In genomic region chr6:87376643-87377042, GRCh38 we compare ENCODE assay signal across 3 cellular contexts. TPM values are rescaled to one million over a fixed set of nuclear protein-coding genes. Genes with fewer than 3 reads are reported as not detected.
"Had no signal": no experiment of that assay in that cellular context is flagged by ENCODE, and none has a peak within 500 bp of the region (broad histone marks: within the 10 kb centered on the region; RNA-seq: fewer than 3 reads in every experiment).

No MANE protein-coding gene starts in this region.

- H3K4me3 ChIP-seq: GM12878 had no signal

- ATAC-seq: GM12878 had no signal

- DNase-seq: GDM1, GF-D8 had no signal

RNA-seq across cellular contexts. Expression of gene GJB7, which starts 47.6 kb away (rescaled TPM):
- total RNA-seq: GM12878 had no signal
